In the genomic region with DNA sequence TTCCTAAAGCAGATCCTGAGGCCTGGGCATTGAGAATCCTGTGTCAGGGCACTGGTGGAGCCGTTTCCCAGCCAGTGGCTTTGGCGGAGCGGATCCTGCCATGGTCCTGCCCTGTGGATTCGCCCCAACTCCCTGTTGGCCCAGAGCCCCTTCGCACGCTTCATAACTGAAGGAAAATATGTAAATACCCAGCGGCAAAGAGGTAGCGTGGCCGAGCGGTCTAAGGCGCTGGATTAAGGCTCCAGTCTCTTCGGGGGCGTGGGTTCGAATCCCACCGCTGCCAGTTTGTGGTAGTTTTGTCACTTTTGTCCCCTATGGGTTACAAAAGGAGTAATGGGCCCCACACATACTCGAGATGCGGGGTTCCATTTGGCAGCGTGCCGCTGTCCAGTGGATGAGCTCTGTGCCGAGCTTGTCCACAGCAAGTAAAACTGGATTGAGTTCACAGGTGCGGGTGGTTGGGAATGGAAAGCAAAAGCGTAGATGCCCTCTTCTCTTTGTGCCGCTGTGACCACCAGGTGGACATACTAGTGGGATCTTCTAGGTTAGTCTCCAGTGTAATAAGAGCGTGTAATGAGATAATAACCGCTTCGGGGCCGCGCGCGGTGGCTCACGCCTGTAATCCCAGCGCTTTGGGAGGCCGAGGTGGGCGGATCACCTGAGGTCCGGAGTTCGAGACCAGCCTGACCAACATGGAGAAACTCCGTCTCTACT, we compare ENCODE assay signal across 1 cellular context.
A peak's percentile ranks its signal among the peaks of the same experiment; 100 is the strongest.
TF ChIP-seq lines count a peak whose summit lies in the region.

No MANE protein-coding gene starts in this region.

TF ChIP-seq in K562, 482 proteins besides CTCF, POLR2A, EP300 and RAD21 (continued from another document and continues in another):
- no peak for TF ChIP-seq HNRNPUL1 (IDR thresholded peaks at IDR 0.05; ENCODE audit: low read length)
- TF ChIP-seq ZBTB7A (IDR thresholded peaks at IDR 0.05; ENCODE audit: borderline replicate concordance, control insufficient read depth, low read depth, low read length) = peak; percentile 74
- TF ChIP-seq, protein P1, sequence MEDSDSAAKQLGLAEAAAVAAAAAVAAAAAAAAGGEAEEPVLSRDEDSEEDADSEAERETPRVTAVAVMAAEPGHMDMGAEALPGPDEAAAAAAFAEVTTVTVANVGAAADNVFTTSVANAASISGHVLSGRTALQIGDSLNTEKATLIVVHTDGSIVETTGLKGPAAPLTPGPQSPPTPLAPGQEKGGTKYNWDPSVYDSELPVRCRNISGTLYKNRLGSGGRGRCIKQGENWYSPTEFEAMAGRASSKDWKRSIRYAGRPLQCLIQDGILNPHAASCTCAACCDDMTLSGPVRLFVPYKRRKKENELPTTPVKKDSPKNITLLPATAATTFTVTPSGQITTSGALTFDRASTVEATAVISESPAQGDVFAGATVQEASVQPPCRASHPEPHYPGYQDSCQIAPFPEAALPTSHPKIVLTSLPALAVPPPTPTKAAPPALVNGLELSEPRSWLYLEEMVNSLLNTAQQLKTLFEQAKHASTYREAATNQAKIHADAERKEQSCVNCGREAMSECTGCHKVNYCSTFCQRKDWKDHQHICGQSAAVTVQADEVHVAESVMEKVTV (CRISPR knock-in tag; IDR thresholded peaks at IDR 0.05) = no peak
- peak; percentile 9 for TF ChIP-seq FOS (IDR thresholded peaks at IDR 0.05; ENCODE audit: extremely low read depth, insufficient read length)
- peak; percentile 54; the same call in 1 of the 2 replicates for TF ChIP-seq AFF4 (CRISPR knock-in tag; IDR thresholded peaks at IDR 0.05)
- TF ChIP-seq BRF2 (IDR thresholded peaks at IDR 0.05; ENCODE audit: borderline replicate concordance, insufficient read depth, insufficient read length) = no peak
- TF ChIP-seq ARNT (IDR thresholded peaks at IDR 0.05) = peak in 1 of 2 experiments; percentile 83; a peak in 2 of 4 replicates
- TF ChIP-seq GATAD2B (IDR thresholded peaks at IDR 0.05; ENCODE audit: borderline replicate concordance) = no peak
- no peak for TF ChIP-seq ZNF766 (CRISPR knock-in tag; conservative IDR thresholded peaks at IDR 0.05)
- TF ChIP-seq NEUROD1 (IDR thresholded peaks at IDR 0.05; ENCODE audit: borderline replicate concordance, low read depth, low read length, partially characterized antibody) = no peak
- no peak for TF ChIP-seq THRA (IDR thresholded peaks at IDR 0.05)
- no peak for TF ChIP-seq HEY1 (CRISPR knock-in tag; IDR thresholded peaks at IDR 0.05; ENCODE audit: borderline replicate concordance)
- TF ChIP-seq CHD4 (IDR thresholded peaks at IDR 0.05; ENCODE audit: insufficient read depth, insufficient replicate concordance, low read depth, low read length, poor library complexity, severe bottlenecking) = peak; percentile 67
- TF ChIP-seq, protein P2, sequence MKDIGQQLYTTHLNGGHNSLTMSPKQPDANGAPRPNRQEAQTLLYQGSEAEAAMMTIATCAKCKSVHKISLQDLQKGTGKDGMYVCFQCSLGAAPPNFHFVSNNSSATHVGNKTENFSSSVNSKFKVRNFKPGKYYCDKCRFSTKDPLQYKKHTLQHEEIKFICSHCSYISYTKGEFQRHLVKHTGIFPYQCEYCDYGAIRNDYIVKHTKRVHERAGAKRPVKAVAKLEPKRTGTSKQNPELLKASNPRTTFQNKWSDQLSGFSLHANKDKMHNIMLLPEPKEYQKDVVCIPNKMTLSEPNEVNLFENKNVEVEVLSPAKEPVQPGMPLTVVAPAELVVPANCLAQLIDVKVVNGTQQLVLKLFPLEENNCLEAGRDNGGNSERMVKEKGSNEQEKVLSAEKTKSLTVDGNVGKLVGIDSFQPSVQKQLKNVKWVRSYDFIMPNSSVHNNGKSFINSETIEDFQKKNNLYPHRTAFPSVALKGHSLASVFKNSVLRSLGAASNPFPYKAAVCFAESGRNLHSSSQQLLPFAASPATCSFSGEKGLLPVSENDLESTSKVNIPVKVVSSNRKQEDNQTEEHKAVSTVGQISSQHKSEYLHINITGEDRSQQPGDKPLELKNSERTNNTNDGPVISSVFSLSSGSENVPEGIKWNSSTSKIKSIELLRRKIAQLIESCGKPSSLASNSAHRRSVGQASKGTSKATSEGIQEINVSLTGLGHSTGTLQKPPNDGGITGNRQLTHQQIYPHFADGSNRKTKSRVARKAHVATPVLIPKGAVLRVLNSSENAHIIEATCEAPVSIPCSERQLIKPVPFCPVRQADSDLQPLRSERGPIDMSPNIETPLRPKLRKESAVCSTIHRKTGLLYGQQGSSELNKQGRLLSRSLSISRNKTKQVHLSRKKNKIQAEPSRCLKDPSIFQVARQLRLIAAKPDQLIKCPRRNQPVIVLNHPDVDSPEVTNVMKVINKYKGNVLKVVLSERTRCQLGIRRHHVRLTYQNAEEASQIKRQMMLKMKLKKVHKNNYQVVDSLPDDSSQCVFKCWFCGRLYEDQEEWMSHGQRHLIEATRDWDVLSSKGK (CRISPR knock-in tag; IDR thresholded peaks at IDR 0.05) = no peak
- TF ChIP-seq ARHGAP35 (IDR thresholded peaks at IDR 0.05; ENCODE audit: partially characterized antibody) = no peak
- TF ChIP-seq NELFE (IDR thresholded peaks at IDR 0.05; ENCODE audit: insufficient read depth, insufficient read length) = no peak
- TF ChIP-seq, protein P3, sequence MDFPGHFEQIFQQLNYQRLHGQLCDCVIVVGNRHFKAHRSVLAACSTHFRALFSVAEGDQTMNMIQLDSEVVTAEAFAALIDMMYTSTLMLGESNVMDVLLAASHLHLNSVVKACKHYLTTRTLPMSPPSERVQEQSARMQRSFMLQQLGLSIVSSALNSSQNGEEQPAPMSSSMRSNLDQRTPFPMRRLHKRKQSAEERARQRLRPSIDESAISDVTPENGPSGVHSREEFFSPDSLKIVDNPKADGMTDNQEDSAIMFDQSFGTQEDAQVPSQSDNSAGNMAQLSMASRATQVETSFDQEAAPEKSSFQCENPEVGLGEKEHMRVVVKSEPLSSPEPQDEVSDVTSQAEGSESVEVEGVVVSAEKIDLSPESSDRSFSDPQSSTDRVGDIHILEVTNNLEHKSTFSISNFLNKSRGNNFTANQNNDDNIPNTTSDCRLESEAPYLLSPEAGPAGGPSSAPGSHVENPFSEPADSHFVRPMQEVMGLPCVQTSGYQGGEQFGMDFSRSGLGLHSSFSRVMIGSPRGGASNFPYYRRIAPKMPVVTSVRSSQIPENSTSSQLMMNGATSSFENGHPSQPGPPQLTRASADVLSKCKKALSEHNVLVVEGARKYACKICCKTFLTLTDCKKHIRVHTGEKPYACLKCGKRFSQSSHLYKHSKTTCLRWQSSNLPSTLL (IDR thresholded peaks at IDR 0.05) = peak; percentile 80; the same call in 1 of the 2 replicates
- no peak for TF ChIP-seq XRCC5 (IDR thresholded peaks at IDR 0.05; ENCODE audit: low read depth, low read length)
- TF ChIP-seq, protein P4, sequence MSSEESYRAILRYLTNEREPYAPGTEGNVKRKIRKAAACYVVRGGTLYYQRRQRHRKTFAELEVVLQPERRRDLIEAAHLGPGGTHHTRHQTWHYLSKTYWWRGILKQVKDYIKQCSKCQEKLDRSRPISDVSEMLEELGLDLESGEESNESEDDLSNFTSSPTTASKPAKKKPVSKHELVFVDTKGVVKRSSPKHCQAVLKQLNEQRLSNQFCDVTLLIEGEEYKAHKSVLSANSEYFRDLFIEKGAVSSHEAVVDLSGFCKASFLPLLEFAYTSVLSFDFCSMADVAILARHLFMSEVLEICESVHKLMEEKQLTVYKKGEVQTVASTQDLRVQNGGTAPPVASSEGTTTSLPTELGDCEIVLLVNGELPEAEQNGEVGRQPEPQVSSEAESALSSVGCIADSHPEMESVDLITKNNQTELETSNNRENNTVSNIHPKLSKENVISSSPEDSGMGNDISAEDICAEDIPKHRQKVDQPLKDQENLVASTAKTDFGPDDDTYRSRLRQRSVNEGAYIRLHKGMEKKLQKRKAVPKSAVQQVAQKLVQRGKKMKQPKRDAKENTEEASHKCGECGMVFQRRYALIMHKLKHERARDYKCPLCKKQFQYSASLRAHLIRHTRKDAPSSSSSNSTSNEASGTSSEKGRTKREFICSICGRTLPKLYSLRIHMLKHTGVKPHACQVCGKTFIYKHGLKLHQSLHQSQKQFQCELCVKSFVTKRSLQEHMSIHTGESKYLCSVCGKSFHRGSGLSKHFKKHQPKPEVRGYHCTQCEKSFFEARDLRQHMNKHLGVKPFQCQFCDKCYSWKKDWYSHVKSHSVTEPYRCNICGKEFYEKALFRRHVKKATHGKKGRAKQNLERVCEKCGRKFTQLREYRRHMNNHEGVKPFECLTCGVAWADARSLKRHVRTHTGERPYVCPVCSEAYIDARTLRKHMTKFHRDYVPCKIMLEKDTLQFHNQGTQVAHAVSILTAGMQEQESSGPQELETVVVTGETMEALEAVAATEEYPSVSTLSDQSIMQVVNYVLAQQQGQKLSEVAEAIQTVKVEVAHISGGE (CRISPR knock-in tag; IDR thresholded peaks at IDR 0.05) = peak in 1 of 3 experiments; percentile 51; a peak in 1 of 6 replicates
- TF ChIP-seq RBM39 (optimal IDR thresholded peaks at IDR 0.05; ENCODE audit: low read depth, low read length) = peak; percentile 71
- TF ChIP-seq FOXP1 (CRISPR knock-in tag; IDR thresholded peaks at IDR 0.05) = peak; percentile 83; the same call in 1 of the 2 replicates
- no peak for TF ChIP-seq CHCHD3 (CRISPR knock-in tag; IDR thresholded peaks at IDR 0.05)
- TF ChIP-seq SAFB2 (IDR thresholded peaks at IDR 0.05; ENCODE audit: borderline replicate concordance, low read depth, low read length, severe bottlenecking) = no peak
- TF ChIP-seq RBFOX2 (IDR thresholded peaks at IDR 0.05; ENCODE audit: low read depth, low read length) = peak; percentile 65
- no peak for TF ChIP-seq CBFB (CRISPR knock-in tag; IDR thresholded peaks at IDR 0.05)
- TF ChIP-seq, protein P5, sequence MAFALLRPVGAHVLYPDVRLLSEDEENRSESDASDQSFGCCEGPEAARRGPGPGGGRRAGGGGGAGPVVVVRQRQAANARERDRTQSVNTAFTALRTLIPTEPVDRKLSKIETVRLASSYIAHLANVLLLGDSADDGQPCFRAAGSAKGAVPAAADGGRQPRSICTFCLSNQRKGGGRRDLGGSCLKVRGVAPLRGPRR (CRISPR knock-in tag; IDR thresholded peaks at IDR 0.05) = no peak
- TF ChIP-seq ATF2 (CRISPR knock-in tag; IDR thresholded peaks at IDR 0.05) = no peak
- no peak for TF ChIP-seq POLR2AphosphoS5 (IDR thresholded peaks at IDR 0.05; ENCODE audit: control insufficient read depth, insufficient read depth, low read depth, low read length)
- TF ChIP-seq BRCA1 (IDR thresholded peaks at IDR 0.05) = no peak
- TF ChIP-seq BRCA1 (CRISPR knock-in tag; IDR thresholded peaks at IDR 0.05) = no peak
- no peak for TF ChIP-seq NCOR1 (IDR thresholded peaks at IDR 0.05)
- 0 out of 2 replicates have a peak, but pooled peaks have one; percentile 20 for TF ChIP-seq ZSCAN29 (IDR thresholded peaks at IDR 0.05)
